21 cellular contexts compared by ENCODE assay signal in genomic region chr10:17060289-17060688, GRCh38.
DNase-seq lines count a peak whose midpoint lies in the region; ATAC-seq, FAIRE-seq and TF ChIP-seq lines count a peak whose summit lies in the region.
"Had no signal": no experiment of that assay in that cellular context is flagged by ENCODE, and none has a peak within 500 bp of the region (broad histone marks: within the 10 kb centered on the region; RNA-seq: fewer than 3 reads in every experiment).

No MANE protein-coding gene starts in this region.

- DNase-seq in A549 (ENCODE audit: low read depth in 1 of 2, low spot score in 1 of 2) (no peak), IMR-90 (no peak), K562 (ENCODE audit: extremely low read depth in 1 of 4, low spot score in 3 of 4) (no peak), mesothelial cell of epicardium (ENCODE audit: low spot score in 2 of 2, unreplicated experiment in 2 of 2) (no peak), NK-92 (lab: John Stamatoyannopoulos, UW; ENCODE audit: unreplicated experiment) (no peak), heart right ventricle (no peak), GM13976 (ENCODE audit: low spot score) (no peak)
- DNase-seq: 8988T; BE2C; CD4-positive, alpha-beta memory T cell; DMS153; DMS79 treated with DMSO at 0.1 percent for 48 hours; EL had no signal

- intact Hi-C loops in IMR-90 (cut with micrococcal nuclease) = no loop called here
- intact Hi-C loops in K562 (cut with micrococcal nuclease) = no loop called here
- intact Hi-C loops in heart right ventricle (cut with DNase I) = no loop called here

- H3K9me3 ChIP-seq in A549 = no peaks in the 10 kb centered on the region
- no peaks in the 10 kb centered on the region for H3K9me3 ChIP-seq in IMR-90 (ENCODE audit: control insufficient read depth, insufficient read depth, low read length)
- no peaks in the 10 kb centered on the region for H3K9me3 ChIP-seq in K562 (replicated peaks; ENCODE audit: control insufficient read depth, insufficient read depth, low read depth, low read length)
- no peaks in the 10 kb centered on the region for H3K9me3 ChIP-seq in heart right ventricle
- H3K9me3 ChIP-seq: BE2C had no signal

- H3K4me3 Mint-ChIP-seq in mesothelial cell of epicardium = no peak overlapping the region
- H3K4me3 Mint-ChIP-seq: CD4-positive, alpha-beta memory T cell; IgD-negative memory B cell had no signal

- no TSS peak for BruUV-seq in IMR-90 (replicated peaks; lab: Mats Ljungman, UMichigan)
- BruUV-seq in K562 (replicated peaks; lab: Mats Ljungman, UMichigan) = no TSS peak

- peak overlapping the region; percentile 43 for H2BK5ac ChIP-seq in IMR-90 (ENCODE audit: low read depth, low read length, poor library complexity, severe bottlenecking)

- H3K9me3 Mint-ChIP-seq in mesothelial cell of epicardium = no peaks in the 10 kb centered on the region
- H3K9me3 Mint-ChIP-seq: CD4-positive, alpha-beta memory T cell; IgD-negative memory B cell had no signal

- no peaks in the 10 kb centered on the region for H3K79me2 ChIP-seq in K562 (ENCODE audit: control insufficient read depth, insufficient read depth, low read length)

- peaks cover 13% of the 10 kb centered on the region for H3K9me1 ChIP-seq in IMR-90 (ENCODE audit: insufficient read depth, low read length)
- no peaks in the 10 kb centered on the region for H3K9me1 ChIP-seq in K562 (ENCODE audit: control insufficient read depth, insufficient read depth, low read length)

- H3K4me2 ChIP-seq in A549 (no peak overlapping the region), IMR-90 (ENCODE audit: low read depth, low read length) (no peak overlapping the region), K562 (ENCODE audit: insufficient read depth, low read length) (no peak overlapping the region)

- H4K20me1 ChIP-seq in IMR-90 (ENCODE audit: insufficient read depth, low read length) = no peaks in the 10 kb centered on the region
- no peaks in the 10 kb centered on the region for H4K20me1 ChIP-seq in K562 (replicated peaks; ENCODE audit: control insufficient read depth, insufficient read depth, low read length)

- H3K27ac Mint-ChIP-seq in mesothelial cell of epicardium = peak overlapping the region; percentile 78
- H3K27ac Mint-ChIP-seq: IgD-negative memory B cell had no signal

- H3K36me3 Mint-ChIP-seq in mesothelial cell of epicardium = peaks cover 2% of the 10 kb centered on the region

- no peak overlapping the region for H3K9ac ChIP-seq in IMR-90 (ENCODE audit: low read depth, low read length)
- H3K9ac ChIP-seq in K562 (ENCODE audit: insufficient read depth in 1 of 2, low read depth in 2 of 2, low read length in 2 of 2) = no peak overlapping the region

- H2BK120ac ChIP-seq in IMR-90 (ENCODE audit: low read depth, low read length) = peak overlapping the region; percentile 94; the same call in 1 of the 2 replicates

- H2AK5ac ChIP-seq in IMR-90 (ENCODE audit: low read depth, low read length) = no peak overlapping the region

- H4K5ac ChIP-seq in IMR-90 (ENCODE audit: low read depth, low read length) = no peak overlapping the region

- TF ChIP-seq EP300 in A549 (IDR thresholded peaks at IDR 0.05) = no peak
- no peak for TF ChIP-seq EP300 in K562 (IDR thresholded peaks at IDR 0.05; ENCODE audit: low read length)

- no peaks in the 10 kb centered on the region for H3K27me3 ChIP-seq in IMR-90 (ENCODE audit: control insufficient read depth, insufficient read depth, low read length)
- H3K27me3 ChIP-seq in K562 (ENCODE audit: control insufficient read depth in 2 of 2, insufficient read depth in 2 of 2, low read length in 2 of 2) = no peaks in the 10 kb centered on the region
- H3K27me3 ChIP-seq in heart right ventricle = no peaks in the 10 kb centered on the region
- H3K27me3 ChIP-seq: BE2C had no signal

- H3K4me1 Mint-ChIP-seq in mesothelial cell of epicardium = peaks cover 62% of the 10 kb centered on the region

- H3K14ac ChIP-seq in IMR-90 (replicated peaks; ENCODE audit: low read depth, low read length) = no peak overlapping the region

- no peak for FAIRE-seq in A549 (lab: Jason Lieb, UNC)
- no peak for FAIRE-seq in K562 (lab: Jason Lieb, UNC)
- FAIRE-seq: D721Med, G401.6, GM12892, GM19239 had no signal

- peaks cover 0 to 24% of the 10 kb centered on the region in 2 experiments; a peak in 2 of 4 replicates for H3K79me1 ChIP-seq in IMR-90 (ENCODE audit: low read depth in 1 of 2, low read length in 2 of 2)

- 0 out of 6 replicates have a peak overlapping the region, but pooled peaks of 1 of the 2 experiments have one; percentile 4 for H3K27ac ChIP-seq in A549
- no peak overlapping the region for H3K27ac ChIP-seq in IMR-90 (ENCODE audit: insufficient read depth, low read length)
- H3K27ac ChIP-seq in K562 (ENCODE audit: extremely low read depth, low read depth, low read length) = no peak overlapping the region
- H3K27ac ChIP-seq in heart right ventricle = no peak overlapping the region
- H3K27ac ChIP-seq: C4-2B had no signal

- no peak overlapping the region for H3K23ac ChIP-seq in IMR-90 (ENCODE audit: low read depth, low read length)

- H3K56ac ChIP-seq in IMR-90 (ENCODE audit: extremely low read depth, insufficient read depth, low read length) = no peak overlapping the region

- ATAC-seq in A549 = no peak
- ATAC-seq in IMR-90 (ENCODE audit: low read depth) = no peak
- no peak for ATAC-seq in K562
- ATAC-seq in heart right ventricle = no peak
- no peak for ATAC-seq in GM21529 (IDR thresholded peaks at IDR 0.05; ENCODE audit: unreplicated experiment)
- ATAC-seq: HCT116 had no signal

- H3K4me1 ChIP-seq in A549 = peaks cover 37% of the 10 kb centered on the region
- H3K4me1 ChIP-seq in IMR-90 (ENCODE audit: control insufficient read depth, insufficient read depth, low read length) = peaks cover 25% of the 10 kb centered on the region
- H3K4me1 ChIP-seq in K562 (replicated peaks in 1 of 2; ENCODE audit: control insufficient read depth in 2 of 2, insufficient read depth in 2 of 2, low read length in 2 of 2) = no peaks in the 10 kb centered on the region; a peak in 2 of 5 replicates
- H3K4me1 ChIP-seq in heart right ventricle = peaks cover 0 to 28% (median 15%) of the 10 kb centered on the region in 9 donors

- H3K4me3 ChIP-seq in A549 (no peak overlapping the region), IMR-90 (ENCODE audit: insufficient read depth, low read depth, low read length) (no peak overlapping the region), K562 (no peak overlapping the region), heart right ventricle (no peak overlapping the region)

- dilution Hi-C loops in IMR-90 (cut with HindIII; ENCODE audit: low sequenced_read_pairs, unreplicated experiment) = no loop called here

- no peaks in the 10 kb centered on the region for H3K36me3 ChIP-seq in IMR-90 (ENCODE audit: control insufficient read depth, insufficient read depth, low read length)
- H3K36me3 ChIP-seq in K562 (ENCODE audit: control insufficient read depth, insufficient read depth, low read length) = no peaks in the 10 kb centered on the region
- no peaks in the 10 kb centered on the region for H3K36me3 ChIP-seq in heart right ventricle
- H3K36me3 ChIP-seq: BE2C had no signal

- POLR2A ChIA-PET in A549 (lab: Yijun Ruan, JAX) = no interaction called here
- POLR2A ChIA-PET in IMR-90 (lab: Charles Lee; ENCODE audit: unreplicated experiment) = interaction anchor here (1.1 kb wide), 1 partner anchor 153 kb away, joined by 6 read pairs; no protein-coding TSS in a partner anchor
- POLR2A ChIA-PET in K562 (lab: Yijun Ruan, JAX) = no interaction called here

- no peaks in the 10 kb centered on the region for H3K27me3 Mint-ChIP-seq in mesothelial cell of epicardium (ENCODE audit: low read depth)
- H3K27me3 Mint-ChIP-seq: CD4-positive, alpha-beta memory T cell; IgD-negative memory B cell had no signal

- H2BK15ac ChIP-seq in IMR-90 (ENCODE audit: low read depth, low read length) = peak overlapping the region; percentile 95; the same call in 1 of the 3 replicates

- no peak overlapping the region for H2AK9ac ChIP-seq in IMR-90 (replicated peaks; ENCODE audit: low read depth, low read length, poor library complexity)

- H2BK20ac ChIP-seq in IMR-90 (ENCODE audit: low read depth, low read length) = peak overlapping the region; percentile 33; the same call in 1 of the 2 replicates

- TF ChIP-seq CTCF in A549 (IDR thresholded peaks at IDR 0.05) (no peak), IMR-90 (conservative IDR thresholded peaks at IDR 0.05; ENCODE audit: low read depth, low read length) (no peak), K562 (IDR thresholded peaks at IDR 0.05 in 2 of 3, conservative IDR thresholded peaks at IDR 0.05 in 1 of 3; ENCODE audit: insufficient read depth in 2 of 3, low read depth in 1 of 3, low read length in 3 of 3) (no peak), mesothelial cell of epicardium (IDR thresholded peaks at IDR 0.05; ENCODE audit: unreplicated experiment) (no peak), heart right ventricle (IDR thresholded peaks at IDR 0.05) (no peak), GM13976 (IDR thresholded peaks at IDR 0.05; ENCODE audit: borderline replicate concordance, control extremely low read depth, extremely low read depth, insufficient read depth, missing control alignments) (no peak)

- H4K91ac ChIP-seq in IMR-90 (ENCODE audit: insufficient read depth, low read depth, low read length) = no peak overlapping the region

- H2AFZ ChIP-seq in IMR-90 (replicated peaks; ENCODE audit: low read length, poor library complexity) (no peak overlapping the region), K562 (ENCODE audit: low read depth, low read length) (no peak overlapping the region)

- CTCF ChIA-PET in A549 (lab: Yijun Ruan, JAX) = no interaction called here
- CTCF ChIA-PET in IMR-90 (lab: Yijun Ruan, JAX) = no interaction called here
- CTCF ChIA-PET in K562 (lab: Yijun Ruan, JAX; ENCODE audit: low intra/inter-chr PET ratio) = no interaction called here

- 75% methylated on average over 6 of the region's 6 CpGs for WGBS in A549 (ENCODE audit: missing lambda C conversion rate)
- WGBS in IMR-90 (ENCODE audit: extremely low coverage in 2 of 2, insufficient read length in 1 of 2), 2 experiments = 100% methylated on average over 3 of the region's 6 CpGs; no CpG with 5 or more reads in 1 of the 2 experiments
- WGBS in K562 (ENCODE audit: insufficient coverage, low coverage, missing lambda C conversion rate) = 54% methylated on average over 6 of the region's 6 CpGs
- WGBS in heart right ventricle, 2 donors = 81 to 82% methylated on average over 6 of the region's 6 CpGs

- TF ChIP-seq RAD21 in A549 (conservative IDR thresholded peaks at IDR 0.05 in 1 of 2, IDR thresholded peaks at IDR 0.05 in 1 of 2) (no peak), IMR-90 (IDR thresholded peaks at IDR 0.05; ENCODE audit: low read length) (no peak), K562 (CRISPR knock-in tag; conservative IDR thresholded peaks at IDR 0.05 in 1 of 2, IDR thresholded peaks at IDR 0.05 in 1 of 2) (no peak)

- no peak for TF ChIP-seq POLR2A in A549 (IDR thresholded peaks at IDR 0.05; ENCODE audit: low read length)
- no peak for TF ChIP-seq POLR2A in IMR-90 (IDR thresholded peaks at IDR 0.05; ENCODE audit: low read depth, low read length)
- no peak for TF ChIP-seq POLR2A in K562 (conservative IDR thresholded peaks at IDR 0.05)

- no peak overlapping the region; a peak in 1 of 4 replicates for H4K8ac ChIP-seq in IMR-90 (ENCODE audit: low read depth in 2 of 2, low read length in 2 of 2)

- in situ Hi-C loops in IMR-90 (cut with MboI; ENCODE audit: low sequenced_read_pairs) (no loop called here), K562 (cut with MboI) (no loop called here), GM13976 (cut with MboI; ENCODE audit: low sequenced_read_pairs, unreplicated experiment) (no loop called here)

- 0 out of 2 replicates have a peak overlapping the region, but pooled peaks have one; percentile 88 for H3K4ac ChIP-seq in IMR-90 (ENCODE audit: low read depth, low read length)

- H3K18ac ChIP-seq in IMR-90 (ENCODE audit: low read depth, low read length) = peak overlapping the region; percentile 8; the same call in 1 of the 2 replicates

Comparison
In these comparisons a context has a peak if more than half of its experiments do, and no peak if none do; other contexts are left out.
1. Of the 35 proteins assayed by ChIP-seq in both K562 and A549: peak only in K562: none; only in A549: MAFK; in both: none; in neither: 34.